8 cellular contexts compared by ENCODE assay signal in genomic region chr21:33949516-33950424, GRCh38. TPM values are rescaled to one million over a fixed set of nuclear protein-coding genes. Genes with fewer than 3 reads are reported as not detected.
DNase-seq lines count a peak whose midpoint lies in the region; ATAC-seq, FAIRE-seq and TF ChIP-seq lines count a peak whose summit lies in the region.

No MANE protein-coding gene starts in this region.

- H3K4me1 ChIP-seq in HCT116 (ENCODE audit: control insufficient read depth in 1 of 2, insufficient read depth in 2 of 2, low read length in 2 of 2), result peaks cover 32 to 40% of the 10 kb centered on the region in 2 experiments
- peaks cover 7 to 18% of the 10 kb centered on the region in 2 donors for H3K4me1 ChIP-seq in adrenal gland (replicated peaks in 1 of 2)

- H3K4me1 Mint-ChIP-seq in stimulated activated naive CD8-positive, alpha-beta T cell treated with anti-CD3 and anti-CD28 coated beads, Interleukin-15, amount 100 ng/mL, for 72 hours, result peaks cover 80% of the 10 kb centered on the region

- H3K9me3 ChIP-seq in HCT116 (ENCODE audit: control insufficient read depth in 1 of 2, insufficient read depth in 1 of 2, low read depth in 1 of 2, low read length in 2 of 2) (no peaks in the 10 kb centered on the region), adrenal gland (replicated peaks in 1 of 3) (no peaks in the 10 kb centered on the region)

- POLR2A ChIA-PET in HCT116 (lab: Charles Lee), result no interaction called here

- no peak overlapping the region; the same call in 1 of the 2 replicates for H3K27ac ChIP-seq in HCT116 (ENCODE audit: low read depth, low read length)
- H3K27ac ChIP-seq in adrenal gland, result no peak overlapping the region

- no peak for FAIRE-seq in frontal cortex (lab: Jason Lieb, UNC)

- peak overlapping the region; percentile 71 to 93 for H3K4me3 Mint-ChIP-seq in stimulated activated naive CD8-positive, alpha-beta T cell treated with anti-CD3 and anti-CD28 coated beads, Interleukin-15, amount 100 ng/mL, for 72 hours

- no peak overlapping the region for H3K4me2 ChIP-seq in HCT116 (ENCODE audit: low read length)

- RAD21 ChIA-PET in HCT116 (lab: Charles Lee; ENCODE audit: low non-redundant PET in 1 of 2, low total read pairs in 2 of 2, uncharacterized antibody in 2 of 2, unreplicated experiment in 2 of 2), result no interaction called here

- H3K36me3 ChIP-seq in HCT116 (ENCODE audit: control insufficient read depth in 1 of 2, insufficient read depth in 2 of 2, low read length in 2 of 2), result no peaks in the 10 kb centered on the region
- no peaks in the 10 kb centered on the region for H3K36me3 ChIP-seq in adrenal gland (replicated peaks in 1 of 2)

- peak overlapping the region; percentile 27 for H2AFZ ChIP-seq in HCT116 (ENCODE audit: low read depth, low read length, poor library complexity, severe bottlenecking)

- 90 to 97% (median 91%) methylated on average over 12 of the region's 12 CpGs for WGBS in adrenal gland, 4 donors

- H3K4me3 ChIP-seq in HCT116 (replicated peaks in 1 of 2; ENCODE audit: low read depth in 1 of 2, low read length in 2 of 2), result no peak overlapping the region
- no peak overlapping the region for H3K4me3 ChIP-seq in adrenal gland

- DNase-seq in HCT116 (ENCODE audit: low read depth, low spot score) (no peak), germinal center (ENCODE audit: low spot score) (peak; percentile 40), RKO (ENCODE audit: low spot score) (no peak), frontal cortex (ENCODE audit: low spot score in 2 of 2) (no peak), SW 1271 (lab: John Stamatoyannopoulos, UW) (no peak), adrenal gland (no peak)
- DNase-seq in activated CD4-positive, alpha-beta T cell treated with anti-CD3 and anti-CD28 coated beads, Interleukin-2, amount 50 U/mL, for 24 hours (ENCODE audit: low read depth in 1 of 2, low spot score in 1 of 2), result peak; percentile 20 to 60
- DNase-seq in stimulated activated naive CD8-positive, alpha-beta T cell treated with anti-CD3 and anti-CD28 coated beads, Interleukin-15, amount 100 ng/mL, for 72 hours, result peak; percentile 63 to 87

- H4K20me1 ChIP-seq in HCT116 (ENCODE audit: insufficient read depth), result no peaks in the 10 kb centered on the region

- CTCF ChIA-PET in HCT116 (lab: Charles Lee), result no interaction called here

- intact Hi-C loops in HCT116 (cut with micrococcal nuclease), result loop anchor here (10.0 kb wide), 1 partner anchor 125 kb away; the partner anchor contains the start of genes MRPS6 and SLC5A3
- intact Hi-C loops in adrenal gland (cut with DNase I), result no loop called here

- TF ChIP-seq POLR2A in HCT116 (IDR thresholded peaks at IDR 0.05; ENCODE audit: borderline replicate concordance, extremely low read depth, insufficient read depth, insufficient read length) (no peak), adrenal gland (IDR thresholded peaks at IDR 0.05) (no peak)

- no peak overlapping the region for H3K9ac ChIP-seq in HCT116 (ENCODE audit: low read length)

- BruUV-seq in HCT116 (replicated peaks; lab: Mats Ljungman, UMichigan), result no TSS peak

- H3K27ac Mint-ChIP-seq in stimulated activated naive CD8-positive, alpha-beta T cell treated with anti-CD3 and anti-CD28 coated beads, Interleukin-15, amount 100 ng/mL, for 72 hours, result peak overlapping the region; percentile 97 to 100

- TF ChIP-seq CTCF in HCT116 (IDR thresholded peaks at IDR 0.05 in 2 of 3, conservative IDR thresholded peaks at IDR 0.05 in 1 of 3; ENCODE audit: borderline replicate concordance in 1 of 3, insufficient read depth in 1 of 3, low read depth in 2 of 3, low read length in 2 of 3), result no peak
- no peak for TF ChIP-seq CTCF in adrenal gland (IDR thresholded peaks at IDR 0.05)

- no peaks in the 10 kb centered on the region for H3K27me3 Mint-ChIP-seq in stimulated activated naive CD8-positive, alpha-beta T cell treated with anti-CD3 and anti-CD28 coated beads, Interleukin-15, amount 100 ng/mL, for 72 hours

- H3K9me2 ChIP-seq in HCT116 (ENCODE audit: insufficient read depth), result no peaks in the 10 kb centered on the region

- H3K27me3 ChIP-seq in HCT116 (ENCODE audit: insufficient read depth, low read length), result no peaks in the 10 kb centered on the region
- no peaks in the 10 kb centered on the region for H3K27me3 ChIP-seq in adrenal gland

- peaks cover 0 to 3% of the 10 kb centered on the region in 2 donors for H3K9me3 Mint-ChIP-seq in stimulated activated naive CD8-positive, alpha-beta T cell treated with anti-CD3 and anti-CD28 coated beads, Interleukin-15, amount 100 ng/mL, for 72 hours

- no peaks in the 10 kb centered on the region for H3K79me2 ChIP-seq in HCT116 (ENCODE audit: insufficient read depth, low read length)

- ATAC-seq in HCT116, result no peak
- ATAC-seq in stimulated activated naive CD8-positive, alpha-beta T cell treated with anti-CD3 and anti-CD28 coated beads, Interleukin-15, amount 100 ng/mL, for 72 hours, result peak; percentile 66

- no peak for TF ChIP-seq RAD21 in HCT116 (IDR thresholded peaks at IDR 0.05; ENCODE audit: low read depth)

TF ChIP-seq in HCT116, 20 proteins besides CTCF, POLR2A, EP300 and RAD21:
- TF ChIP-seq FOSL1 (IDR thresholded peaks at IDR 0.05; ENCODE audit: low read depth), result no peak
- TF ChIP-seq ZBTB33 (IDR thresholded peaks at IDR 0.05; ENCODE audit: extremely low read depth, insufficient replicate concordance, low read length), result no peak
- TF ChIP-seq, protein P1, sequence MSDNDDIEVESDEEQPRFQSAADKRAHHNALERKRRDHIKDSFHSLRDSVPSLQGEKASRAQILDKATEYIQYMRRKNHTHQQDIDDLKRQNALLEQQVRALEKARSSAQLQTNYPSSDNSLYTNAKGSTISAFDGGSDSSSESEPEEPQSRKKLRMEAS (IDR thresholded peaks at IDR 0.05), result no peak
- no peak for TF ChIP-seq ELF1 (IDR thresholded peaks at IDR 0.05; ENCODE audit: borderline replicate concordance, low read depth)
- TF ChIP-seq, protein P2, sequence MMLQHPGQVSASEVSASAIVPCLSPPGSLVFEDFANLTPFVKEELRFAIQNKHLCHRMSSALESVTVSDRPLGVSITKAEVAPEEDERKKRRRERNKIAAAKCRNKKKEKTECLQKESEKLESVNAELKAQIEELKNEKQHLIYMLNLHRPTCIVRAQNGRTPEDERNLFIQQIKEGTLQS (IDR thresholded peaks at IDR 0.05), result no peak
- no peak for TF ChIP-seq POLR2AphosphoS5 (IDR thresholded peaks at IDR 0.05; ENCODE audit: low read depth, low read length)
- no peak for TF ChIP-seq SIN3A (IDR thresholded peaks at IDR 0.05; ENCODE audit: low read depth)

RNA-seq across cellular contexts. Expression of gene ATP5PO, which starts 34.2 kb away (rescaled TPM):
- total RNA-seq in HCT116 (2021; ENCODE audit: unreplicated experiment) (238 TPM), frontal cortex (183 TPM), adrenal gland (100 to 1,000 TPM in 7 of 8 donors, 10 to 100 TPM in 1; 78.6 to 299 (median 180) TPM)
- polyA plus RNA-seq in HCT116 (2012), result 214 and 306 TPM in 2 replicates
- polyA plus RNA-seq in adrenal gland, result 100 to 1,000 TPM; 156 to 256 (median 235) TPM

Comparison
In these comparisons a context has a peak if more than half of its experiments do, and no peak if none do; other contexts are left out.
1. DNase-seq: peak in activated CD4-positive, alpha-beta T cell treated with anti-CD3 and anti-CD28 coated beads, Interleukin-2, amount 50 U/mL, for 24 hours (2 of 2), germinal center (single experiment) and stimulated activated naive CD8-positive, alpha-beta T cell treated with anti-CD3 and anti-CD28 coated beads, Interleukin-15, amount 100 ng/mL, for 72 hours (2 of 2); none in HCT116 (single experiment), RKO (single experiment), frontal cortex (0 of 2), SW 1271 (0 of 2) and adrenal gland (0 of 7).